Comparison of ENCODE assay signal across 9 cellular contexts in genomic region chr13:43074824-43075510, GRCh38. TPM values are rescaled to one million over a fixed set of nuclear protein-coding genes. Genes with fewer than 3 reads are reported as not detected.
A peak's percentile ranks its signal among the peaks of the same experiment; 100 is the strongest.
DNase-seq lines count a peak whose midpoint lies in the region; ATAC-seq and TF ChIP-seq lines count a peak whose summit lies in the region.
"Had no signal": no experiment of that assay in that cellular context is flagged by ENCODE, and none has a peak within 500 bp of the region (broad histone marks: within the 10 kb centered on the region; RNA-seq: fewer than 3 reads in every experiment).

No MANE protein-coding gene starts in this region.

- H3K27me3 Mint-ChIP-seq in activated CD4-positive, alpha-beta T cell treated with anti-CD3 and anti-CD28 coated beads for 36 hours = no peaks in the 10 kb centered on the region

- intact Hi-C loops in activated CD4-positive, alpha-beta T cell treated with anti-CD3 and anti-CD28 coated beads for 36 hours (cut with DNase I, micrococcal nuclease) = no loop called here
- intact Hi-C loops in mucosa of descending colon (cut with DNase I, micrococcal nuclease) = no loop called here
- intact Hi-C loops in aorta (cut with DNase I) = no loop called here

- peak; percentile 26 for DNase-seq in activated CD4-positive, alpha-beta T cell treated with anti-CD3 and anti-CD28 coated beads for 36 hours
- DNase-seq in activated CD4-positive, alpha-beta T cell treated with anti-CD3 and anti-CD28 coated beads, Interleukin-2, amount 50 U/mL, for 1 hour = no peak
- DNase-seq in mucosa of descending colon (no peak), NCI-H2081 treated with DMSO at 0.1 percent for 48 hours (lab: John Stamatoyannopoulos, UW) (no peak), aorta (no peak)
- DNase-seq: dermis blood vessel endothelial cell had no signal

- H3K27me3 ChIP-seq in aorta (ENCODE audit: control insufficient read depth in 1 of 2, insufficient read depth in 2 of 2, low read length in 1 of 2) = no peaks in the 10 kb centered on the region

- H3K36me3 ChIP-seq in mucosa of descending colon (ENCODE audit: low read depth) (no peaks in the 10 kb centered on the region), aorta (ENCODE audit: control insufficient read depth in 1 of 2, insufficient read depth in 2 of 2, low read length in 1 of 2) (no peaks in the 10 kb centered on the region)

- no peak overlapping the region for H3K4me3 Mint-ChIP-seq in activated CD4-positive, alpha-beta T cell treated with anti-CD3 and anti-CD28 coated beads for 36 hours

- H3K4me1 Mint-ChIP-seq in activated CD4-positive, alpha-beta T cell treated with anti-CD3 and anti-CD28 coated beads for 36 hours = peaks cover 56% of the 10 kb centered on the region

- 87 to 92% methylated on average over 3 of the region's 3 CpGs for WGBS in aorta, 2 donors

- H3K36me3 Mint-ChIP-seq in activated CD4-positive, alpha-beta T cell treated with anti-CD3 and anti-CD28 coated beads for 36 hours (ENCODE audit: low read depth) = peaks cover 23% of the 10 kb centered on the region

- peak overlapping the region; percentile 24 for H3K27ac Mint-ChIP-seq in activated CD4-positive, alpha-beta T cell treated with anti-CD3 and anti-CD28 coated beads for 36 hours

- H3K27ac ChIP-seq in aorta (ENCODE audit: low read depth in 1 of 2, low read length in 2 of 2) = no peak overlapping the region

- POLR2A ChIA-PET in activated CD4-positive, alpha-beta T cell treated with anti-CD3 and anti-CD28 coated beads for 36 hours (lab: Charles Lee) = no interaction called here

- H3K4me1 ChIP-seq in mucosa of descending colon (ENCODE audit: low read depth) = no peaks in the 10 kb centered on the region
- H3K4me1 ChIP-seq in aorta (ENCODE audit: control insufficient read depth in 1 of 2, insufficient read depth in 2 of 2, low read length in 2 of 2) = no peaks in the 10 kb centered on the region

- ATAC-seq in activated CD4-positive, alpha-beta T cell treated with anti-CD3 and anti-CD28 coated beads for 36 hours = peak; percentile 63
- ATAC-seq in GM21825 (IDR thresholded peaks at IDR 0.05; ENCODE audit: unreplicated experiment) (peak; percentile 66), HG03469 (IDR thresholded peaks at IDR 0.05; ENCODE audit: unreplicated experiment) (peak; percentile 53), mucosa of descending colon (peak; percentile 25), aorta (ENCODE audit: low FRiP score) (no peak), SK-N-SH treated with all-trans-retinoic acid at 6 μM for 48 hours (no peak)

- no peak for TF ChIP-seq CTCF in mucosa of descending colon (IDR thresholded peaks at IDR 0.05)

- no peaks in the 10 kb centered on the region for H3K9me3 ChIP-seq in mucosa of descending colon
- H3K9me3 ChIP-seq in aorta (ENCODE audit: control insufficient read depth, low read length) = no peaks in the 10 kb centered on the region

- CTCF ChIA-PET in activated CD4-positive, alpha-beta T cell treated with anti-CD3 and anti-CD28 coated beads for 36 hours (lab: Charles Lee) = interaction anchor here (0.8 to 1.1 kb wide), 3 partner anchors 10 to 20 kb away, joined by 3 to 4 read pairs (median 3); no protein-coding TSS in a partner anchor

- H3K9me3 Mint-ChIP-seq in activated CD4-positive, alpha-beta T cell treated with anti-CD3 and anti-CD28 coated beads for 36 hours (ENCODE audit: low read depth) = no peaks in the 10 kb centered on the region

- H3K4me3 ChIP-seq in mucosa of descending colon = no peak overlapping the region
- H3K4me3 ChIP-seq in aorta (ENCODE audit: low read length in 2 of 2) = no peak overlapping the region

TF ChIP-seq in SK-N-SH treated with all-trans-retinoic acid at 6 μM for 48 hours, 23 proteins besides CTCF, POLR2A, EP300 and RAD21:
- TF ChIP-seq BACH2 (CRISPR knock-in tag; IDR thresholded peaks at IDR 0.05; ENCODE audit: borderline replicate concordance) (no peak), ZNF565 (CRISPR knock-in tag; conservative IDR thresholded peaks at IDR 0.05; ENCODE audit: low read depth) (no peak), ESRRG (CRISPR knock-in tag; IDR thresholded peaks at IDR 0.05) (no peak), ZNF8 (CRISPR knock-in tag; IDR thresholded peaks at IDR 0.05) (no peak), POU6F1 (CRISPR knock-in tag; IDR thresholded peaks at IDR 0.05; ENCODE audit: borderline replicate concordance, low read depth) (no peak), CREB5 (CRISPR knock-in tag; IDR thresholded peaks at IDR 0.05; ENCODE audit: low read depth) (no peak), ISL1 (CRISPR knock-in tag; IDR thresholded peaks at IDR 0.05) (no peak), ZNF70 (CRISPR knock-in tag; IDR thresholded peaks at IDR 0.05) (no peak), ZFP3 (CRISPR knock-in tag; IDR thresholded peaks at IDR 0.05) (no peak), ZFP30 (CRISPR knock-in tag; IDR thresholded peaks at IDR 0.05) (no peak)

RNA-seq across cellular contexts. Expression of gene DNAJC15, which starts 51.6 kb away (rescaled TPM):
- 10 to 100 TPM; 13.0 to 20.8 TPM for total RNA-seq in activated CD4-positive, alpha-beta T cell treated with anti-CD3 and anti-CD28 coated beads for 36 hours
- total RNA-seq in mucosa of descending colon = 10 to 100 TPM; 15.9 to 29.7 (median 27.2) TPM
- 10 to 100 TPM in 1 of 2 donors, 1 to 10 TPM in 1; 7.4 to 13.6 TPM for total RNA-seq in aorta
- polyA plus RNA-seq in aorta = 10 to 100 TPM; 10.6 to 19.4 TPM

Comparison
In these comparisons a context has a peak if more than half of its experiments do, and no peak if none do; other contexts are left out.
1. ATAC-seq: peak in activated CD4-positive, alpha-beta T cell treated with anti-CD3 and anti-CD28 coated beads for 36 hours (single experiment), GM21825 (single experiment), HG03469 (single experiment) and mucosa of descending colon (single experiment); none in aorta (single experiment) and SK-N-SH treated with all-trans-retinoic acid at 6 μM for 48 hours (single experiment).